ENCODE assay signal across 6 cellular contexts in the genomic region with DNA sequence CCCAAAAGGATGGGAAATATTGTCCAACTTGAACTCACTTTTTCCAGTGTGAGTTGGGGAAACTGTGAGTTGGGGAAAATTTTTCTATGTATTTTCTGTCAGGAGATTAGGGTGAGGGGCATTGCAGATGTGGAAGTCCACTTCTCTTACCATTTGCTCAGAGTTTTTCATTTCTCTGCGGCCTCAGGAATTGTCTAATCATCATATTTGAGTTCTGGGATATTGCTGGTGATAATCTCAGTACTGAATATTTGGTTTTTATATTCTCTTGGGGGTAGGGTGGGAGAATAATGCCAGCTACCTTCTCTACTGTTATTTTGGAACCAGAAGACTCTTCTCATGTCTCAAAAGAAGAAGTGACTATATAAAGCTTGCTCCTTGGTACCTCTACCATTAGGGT.
"Had no signal": no experiment of that assay in that cellular context is flagged by ENCODE, and none has a peak within 500 bp of the region (broad histone marks: within the 10 kb centered on the region; RNA-seq: fewer than 3 reads in every experiment).

No MANE protein-coding gene starts in this region.

- DNase-seq: Karpas-422, KBM-7, KG1 had no signal

- H3K27ac ChIP-seq: HL-60, KMS-11 had no signal

- H3K4me2 ChIP-seq: KMS-11 had no signal

- FAIRE-seq: HTR-8/SVneo had no signal

- H3K9ac ChIP-seq: KMS-11 had no signal
